Comparison of ENCODE assay signal across 16 cellular contexts in genomic region chr18:23451491-23451890, GRCh38. TPM values are rescaled to one million over a fixed set of nuclear protein-coding genes. Genes with fewer than 3 reads are reported as not detected.
DNase-seq lines count a peak whose midpoint lies in the region; ATAC-seq and TF ChIP-seq lines count a peak whose summit lies in the region.
"Had no signal": no experiment of that assay in that cellular context is flagged by ENCODE, and none has a peak within 500 bp of the region (broad histone marks: within the 10 kb centered on the region; RNA-seq: fewer than 3 reads in every experiment).

No MANE protein-coding gene starts in this region.

- H3K27me3 ChIP-seq in BLaER1 treated with 17β-estradiol and CSF1 and Interleukin-3, amounts not matched to agents 10 nM and 100 nM: no peaks in the 10 kb centered on the region
- H3K27me3 ChIP-seq in OCI-LY3 (ENCODE audit: low read depth, low read length) (no peaks in the 10 kb centered on the region), H7 (ENCODE audit: control insufficient read depth, insufficient read depth, low read length) (no peaks in the 10 kb centered on the region)
- H3K27me3 ChIP-seq: colonic mucosa, upper lobe of right lung had no signal

- ATAC-seq in memory B cell (ENCODE audit: low read depth) (no peak), GM18870 (IDR thresholded peaks at IDR 0.05; ENCODE audit: unreplicated experiment) (no peak), HG02981 (IDR thresholded peaks at IDR 0.05; ENCODE audit: unreplicated experiment) (no peak)
- ATAC-seq in activated CD4-positive, CD25-positive, alpha-beta regulatory T cell treated with anti-CD3 and anti-CD28 coated beads, Interleukin-2, amount 50 U/mL, for 24 hours: no peak
- ATAC-seq: T-cell, upper lobe of right lung had no signal

- H3K9me3 ChIP-seq in BLaER1 treated with 17β-estradiol and CSF1 and Interleukin-3, amounts not matched to agents 10 nM and 100 nM (replicated peaks in 1 of 11): peaks cover 0 to 10% (median 4%) of the 10 kb centered on the region in 11 experiments; a peak in 11 of 22 replicates
- no peaks in the 10 kb centered on the region for H3K9me3 ChIP-seq in OCI-LY3 (ENCODE audit: insufficient read depth, low read length)
- H3K9me3 ChIP-seq: colonic mucosa, upper lobe of right lung had no signal

- H3K9me3 Mint-ChIP-seq in memory B cell: peaks cover 1% of the 10 kb centered on the region

- peaks cover 8 to 19% (median 16%) of the 10 kb centered on the region in 11 experiments; a peak in 21 of 22 replicates for H3K36me3 ChIP-seq in BLaER1 treated with 17β-estradiol and CSF1 and Interleukin-3, amounts not matched to agents 10 nM and 100 nM
- H3K36me3 ChIP-seq in OCI-LY3 (replicated peaks; ENCODE audit: low read depth, low read length) (peaks cover 1% of the 10 kb centered on the region), H7 (replicated peaks; ENCODE audit: control insufficient read depth, insufficient read depth, low read length) (no peaks in the 10 kb centered on the region)
- H3K36me3 ChIP-seq: colonic mucosa had no signal

- H3K4me3 Mint-ChIP-seq in memory B cell: peak overlapping the region; percentile 22

- H3K36me3 Mint-ChIP-seq in memory B cell: no peaks in the 10 kb centered on the region
- H3K36me3 Mint-ChIP-seq: T-cell had no signal

- no peak overlapping the region for H3K9ac ChIP-seq in BLaER1 treated with 17β-estradiol and CSF1 and Interleukin-3, amounts not matched to agents 10 nM and 100 nM
- H3K9ac ChIP-seq in OCI-LY3 (ENCODE audit: low read length): no peak overlapping the region

- peaks cover 0 to 32% (median 28%) of the 10 kb centered on the region in 11 experiments; a peak in 14 of 22 replicates for H4K20me1 ChIP-seq in BLaER1 treated with 17β-estradiol and CSF1 and Interleukin-3, amounts not matched to agents 10 nM and 100 nM
- H4K20me1 ChIP-seq in OCI-LY3 (ENCODE audit: insufficient read depth, low read length): peaks cover 8% of the 10 kb centered on the region; the same call in 1 of the 2 replicates

- peak overlapping the region in 7 of 11 experiments; percentile 67 to 89 (median 79); a peak in 7 of 22 replicates for H3K4me2 ChIP-seq in BLaER1 treated with 17β-estradiol and CSF1 and Interleukin-3, amounts not matched to agents 10 nM and 100 nM
- peak overlapping the region; percentile 75; the same call in 1 of the 2 replicates for H3K4me2 ChIP-seq in OCI-LY3 (ENCODE audit: low read length)

- peaks cover 24 to 50% (median 31%) of the 10 kb centered on the region in 10 experiments for H3K4me1 ChIP-seq in BLaER1 treated with 17β-estradiol and CSF1 and Interleukin-3, amounts not matched to agents 10 nM and 100 nM
- peaks cover 16% of the 10 kb centered on the region for H3K4me1 ChIP-seq in OCI-LY3 (ENCODE audit: low read length)

- H3K4me3 ChIP-seq in BLaER1 treated with 17β-estradiol and CSF1 and Interleukin-3, amounts not matched to agents 10 nM and 100 nM: no peak overlapping the region
- H3K4me3 ChIP-seq in OCI-LY3 (ENCODE audit: low read length) (no peak overlapping the region), H7 (ENCODE audit: insufficient read depth, low read depth, low read length) (no peak overlapping the region)
- H3K4me3 ChIP-seq: colonic mucosa had no signal

- H3K27ac ChIP-seq in BLaER1 treated with 17β-estradiol and CSF1 and Interleukin-3, amounts not matched to agents 10 nM and 100 nM: peak overlapping the region in 6 of 11 experiments; percentile 83 to 92 (median 86); a peak in 7 of 22 replicates
- H3K27ac ChIP-seq in OCI-LY3 (ENCODE audit: low read length): no peak overlapping the region

- H3K4me1 Mint-ChIP-seq in memory B cell: peaks cover 26% of the 10 kb centered on the region

- no peak overlapping the region for H2AFZ ChIP-seq in OCI-LY3 (ENCODE audit: low read depth, low read length)

- no peaks in the 10 kb centered on the region for H3K27me3 Mint-ChIP-seq in memory B cell
- H3K27me3 Mint-ChIP-seq: T-cell had no signal

- H3K27ac Mint-ChIP-seq in memory B cell: peak overlapping the region; percentile 95

- peak; percentile 61 for DNase-seq in GM10266 (ENCODE audit: extremely low spot score)
- DNase-seq in memory B cell (ENCODE audit: low spot score in 2 of 2): no peak
- no peak for DNase-seq in H7
- DNase-seq: activated CD4-positive, alpha-beta T cell treated with anti-CD3 and anti-CD28 coated beads, Interleukin-2, amount 50 U/mL, for 1 hour; colonic mucosa; DMS79; NCI-H1930; NCI-H526; stimulated activated CD4-positive, alpha-beta T cell treated with anti-CD3 and anti-CD28 coated beads, Interleukin-4, amount 100 ng/mL, for 4 hours; T-cell; upper lobe of right lung had no signal

- H3K79me2 ChIP-seq in OCI-LY3 (ENCODE audit: low read length): peaks cover 32% of the 10 kb centered on the region

- TF ChIP-seq CTCF in GM10266 (IDR thresholded peaks at IDR 0.05; ENCODE audit: control insufficient read depth, insufficient read depth, low read depth, missing control alignments) (no peak), OCI-LY3 (IDR thresholded peaks at IDR 0.05; ENCODE audit: low read depth, low read length) (no peak)

RNA-seq across cellular contexts. Expression of gene RIOK3, which starts 1.6 kb away (rescaled TPM):
- 23.1 and 44.6 TPM in 2 replicates for total RNA-seq in H7 (2014; rRNA removed; shearing (Covaris generic))

RNA-seq across cellular contexts. Expression of gene RMC1, which starts 51.8 kb away (rescaled TPM):
- 13.0 and 15.1 TPM in 2 replicates for total RNA-seq in H7 (2014; rRNA removed; shearing (Covaris generic))
